Comparison of ENCODE assay signal across 9 cellular contexts in the genomic region with DNA sequence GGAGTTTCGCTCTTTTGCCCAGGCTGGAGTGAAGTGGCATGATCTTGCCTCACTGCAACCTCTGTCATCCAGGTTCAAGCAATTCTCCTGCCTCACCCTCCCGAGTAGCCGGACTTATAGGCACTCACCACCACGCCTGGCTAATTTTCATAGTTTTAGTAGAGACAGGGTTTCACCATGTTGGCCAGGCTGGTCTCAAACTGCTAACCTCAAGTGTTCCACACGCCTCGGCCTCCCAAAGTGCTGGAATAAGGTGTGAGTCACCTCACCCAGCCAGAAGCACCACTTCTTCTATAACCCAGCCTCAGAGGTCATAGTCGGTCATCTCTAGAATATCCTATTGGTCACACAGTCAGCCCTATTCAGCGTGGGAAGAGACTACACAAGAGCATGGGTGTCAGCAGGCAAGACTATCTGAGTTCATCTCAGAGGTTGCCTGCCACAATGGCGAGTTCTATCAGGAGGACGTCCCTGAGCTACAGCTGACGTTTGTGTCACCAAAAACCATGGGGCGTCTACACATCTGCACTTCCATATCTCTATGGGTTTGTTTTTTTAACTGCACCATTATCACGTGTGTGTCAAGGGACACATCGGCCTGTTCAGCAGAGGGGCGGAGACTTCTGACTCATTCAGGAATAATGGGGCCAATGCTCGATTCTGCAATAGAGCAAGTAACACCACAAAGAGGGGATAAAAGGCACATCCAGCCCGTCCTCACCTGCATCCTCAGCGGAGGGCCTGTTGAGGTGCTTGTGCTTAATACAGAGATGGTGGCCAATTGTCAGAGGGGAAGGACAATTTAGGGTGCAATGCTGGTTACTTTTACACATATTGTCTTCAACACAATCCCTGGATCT.
DNase-seq lines count a peak whose midpoint lies in the region; ATAC-seq and TF ChIP-seq lines count a peak whose summit lies in the region.
"Had no signal": no experiment of that assay in that cellular context is flagged by ENCODE, and none has a peak within 500 bp of the region (broad histone marks: within the 10 kb centered on the region; RNA-seq: fewer than 3 reads in every experiment).

No MANE protein-coding gene starts in this region.

- ATAC-seq in activated T-cell treated with anti-CD3 and anti-CD28 coated beads, Interleukin-2, amount 50 U/mL, for 72 hours (replicated peaks in 1 of 2), result peak; percentile 74 to 82
- peak; percentile 40 for ATAC-seq in activated CD8-positive, alpha-beta T cell treated with anti-CD3 and anti-CD28 coated beads for 36 hours

- H3K4me1 ChIP-seq in uterus, result peaks cover 4 to 9% of the 10 kb centered on the region in 2 donors

- POLR2A ChIA-PET in activated CD8-positive, alpha-beta T cell treated with anti-CD3 and anti-CD28 coated beads for 36 hours (lab: Charles Lee), result no interaction called here

- H3K27ac ChIP-seq in uterus, result peak overlapping the region in 1 of 2 donors; percentile 38

- TF ChIP-seq POLR2A in uterus (IDR thresholded peaks at IDR 0.05), result no peak

- CTCF ChIA-PET in activated CD8-positive, alpha-beta T cell treated with anti-CD3 and anti-CD28 coated beads for 36 hours (lab: Charles Lee), result no interaction called here

- peaks cover 0 to 2% of the 10 kb centered on the region in 2 donors for H3K9me3 Mint-ChIP-seq in activated T-cell treated with anti-CD3 and anti-CD28 coated beads, Interleukin-2, amount 50 U/mL, for 72 hours
- H3K9me3 Mint-ChIP-seq in activated CD8-positive, alpha-beta T cell treated with anti-CD3 and anti-CD28 coated beads for 36 hours, result peaks cover 8% of the 10 kb centered on the region

- no peaks in the 10 kb centered on the region for H3K36me3 ChIP-seq in uterus

- peaks cover 2 to 8% of the 10 kb centered on the region in 2 donors for H3K36me3 Mint-ChIP-seq in activated T-cell treated with anti-CD3 and anti-CD28 coated beads, Interleukin-2, amount 50 U/mL, for 72 hours (ENCODE audit: insufficient read depth in 2 of 2)
- peaks cover 2% of the 10 kb centered on the region for H3K36me3 Mint-ChIP-seq in activated CD8-positive, alpha-beta T cell treated with anti-CD3 and anti-CD28 coated beads for 36 hours (ENCODE audit: low read depth)

- no peak overlapping the region for H3K4me3 ChIP-seq in uterus

- no peaks in the 10 kb centered on the region for H3K9me3 ChIP-seq in uterus

- H3K27ac Mint-ChIP-seq in activated T-cell treated with anti-CD3 and anti-CD28 coated beads, Interleukin-2, amount 50 U/mL, for 72 hours, result no peak overlapping the region
- no peak overlapping the region for H3K27ac Mint-ChIP-seq in activated CD8-positive, alpha-beta T cell treated with anti-CD3 and anti-CD28 coated beads for 36 hours

- peaks cover 48% of the 10 kb centered on the region for H3K4me1 Mint-ChIP-seq in activated T-cell treated with anti-CD3 and anti-CD28 coated beads, Interleukin-2, amount 50 U/mL, for 72 hours (ENCODE audit: low read depth)
- H3K4me1 Mint-ChIP-seq in activated CD8-positive, alpha-beta T cell treated with anti-CD3 and anti-CD28 coated beads for 36 hours (ENCODE audit: low read depth), result peaks cover 21% of the 10 kb centered on the region

- peaks cover 7% of the 10 kb centered on the region for H3K27me3 Mint-ChIP-seq in activated T-cell treated with anti-CD3 and anti-CD28 coated beads, Interleukin-2, amount 50 U/mL, for 72 hours (ENCODE audit: low read depth)
- H3K27me3 Mint-ChIP-seq in activated CD8-positive, alpha-beta T cell treated with anti-CD3 and anti-CD28 coated beads for 36 hours, result no peaks in the 10 kb centered on the region

- intact Hi-C loops in activated CD8-positive, alpha-beta T cell treated with anti-CD3 and anti-CD28 coated beads for 36 hours (cut with micrococcal nuclease), result no loop called here
- intact Hi-C loops in uterus (cut with DNase I; ENCODE audit: low total_unique reads), result no loop called here

- no peaks in the 10 kb centered on the region for H3K27me3 ChIP-seq in uterus

- peak overlapping the region in 1 of 2 donors; percentile 13 for H3K4me3 Mint-ChIP-seq in activated T-cell treated with anti-CD3 and anti-CD28 coated beads, Interleukin-2, amount 50 U/mL, for 72 hours
- H3K4me3 Mint-ChIP-seq in activated CD8-positive, alpha-beta T cell treated with anti-CD3 and anti-CD28 coated beads for 36 hours, result no peak overlapping the region

- DNase-seq in activated T-cell treated with anti-CD3 and anti-CD28 coated beads, Interleukin-2, amount 50 U/mL, for 72 hours, result peak; percentile 23 to 30
- no peak for DNase-seq in activated T-cell treated with anti-CD3 and anti-CD28 coated beads for 4 hours
- peak; percentile 19 for DNase-seq in activated CD8-positive, alpha-beta T cell treated with anti-CD3 and anti-CD28 coated beads for 36 hours
- DNase-seq in inferior parietal cortex (ENCODE audit: extremely low spot score), result peak; percentile 72
- peak; percentile 67 to 71 for DNase-seq in uterus
- DNase-seq in T-helper 9 cell, result no peak
- DNase-seq in COLO668 (lab: John Stamatoyannopoulos, UW; ENCODE audit: unreplicated experiment), result no peak
- no peak for DNase-seq in SW 1271 (lab: John Stamatoyannopoulos, UW)
- DNase-seq: DND-41 had no signal

- TF ChIP-seq CTCF in activated CD8-positive, alpha-beta T cell treated with anti-CD3 and anti-CD28 coated beads for 36 hours (IDR thresholded peaks at IDR 0.05), result no peak
- TF ChIP-seq CTCF in uterus (IDR thresholded peaks at IDR 0.05), result no peak

Comparison
In these comparisons a context has a peak if more than half of its experiments do, and no peak if none do; other contexts are left out.
1. DNase-seq: peak in activated T-cell treated with anti-CD3 and anti-CD28 coated beads, Interleukin-2, amount 50 U/mL, for 72 hours (2 of 2), activated CD8-positive, alpha-beta T cell treated with anti-CD3 and anti-CD28 coated beads for 36 hours (single experiment), inferior parietal cortex (single experiment) and uterus (2 of 2); none in activated T-cell treated with anti-CD3 and anti-CD28 coated beads for 4 hours (single experiment), T-helper 9 cell (single experiment), COLO668 (single experiment) and SW 1271 (0 of 2).